ENCODE assay signal across 1 cellular context in genomic region chr14:89227490-89227834, GRCh38.
TF ChIP-seq lines count a peak whose summit lies in the region.

No MANE protein-coding gene starts in this region.

TF ChIP-seq in GM23338, 12 proteins besides CTCF, POLR2A, EP300 and RAD21 (continued from another document):
- TF ChIP-seq, protein P1, sequence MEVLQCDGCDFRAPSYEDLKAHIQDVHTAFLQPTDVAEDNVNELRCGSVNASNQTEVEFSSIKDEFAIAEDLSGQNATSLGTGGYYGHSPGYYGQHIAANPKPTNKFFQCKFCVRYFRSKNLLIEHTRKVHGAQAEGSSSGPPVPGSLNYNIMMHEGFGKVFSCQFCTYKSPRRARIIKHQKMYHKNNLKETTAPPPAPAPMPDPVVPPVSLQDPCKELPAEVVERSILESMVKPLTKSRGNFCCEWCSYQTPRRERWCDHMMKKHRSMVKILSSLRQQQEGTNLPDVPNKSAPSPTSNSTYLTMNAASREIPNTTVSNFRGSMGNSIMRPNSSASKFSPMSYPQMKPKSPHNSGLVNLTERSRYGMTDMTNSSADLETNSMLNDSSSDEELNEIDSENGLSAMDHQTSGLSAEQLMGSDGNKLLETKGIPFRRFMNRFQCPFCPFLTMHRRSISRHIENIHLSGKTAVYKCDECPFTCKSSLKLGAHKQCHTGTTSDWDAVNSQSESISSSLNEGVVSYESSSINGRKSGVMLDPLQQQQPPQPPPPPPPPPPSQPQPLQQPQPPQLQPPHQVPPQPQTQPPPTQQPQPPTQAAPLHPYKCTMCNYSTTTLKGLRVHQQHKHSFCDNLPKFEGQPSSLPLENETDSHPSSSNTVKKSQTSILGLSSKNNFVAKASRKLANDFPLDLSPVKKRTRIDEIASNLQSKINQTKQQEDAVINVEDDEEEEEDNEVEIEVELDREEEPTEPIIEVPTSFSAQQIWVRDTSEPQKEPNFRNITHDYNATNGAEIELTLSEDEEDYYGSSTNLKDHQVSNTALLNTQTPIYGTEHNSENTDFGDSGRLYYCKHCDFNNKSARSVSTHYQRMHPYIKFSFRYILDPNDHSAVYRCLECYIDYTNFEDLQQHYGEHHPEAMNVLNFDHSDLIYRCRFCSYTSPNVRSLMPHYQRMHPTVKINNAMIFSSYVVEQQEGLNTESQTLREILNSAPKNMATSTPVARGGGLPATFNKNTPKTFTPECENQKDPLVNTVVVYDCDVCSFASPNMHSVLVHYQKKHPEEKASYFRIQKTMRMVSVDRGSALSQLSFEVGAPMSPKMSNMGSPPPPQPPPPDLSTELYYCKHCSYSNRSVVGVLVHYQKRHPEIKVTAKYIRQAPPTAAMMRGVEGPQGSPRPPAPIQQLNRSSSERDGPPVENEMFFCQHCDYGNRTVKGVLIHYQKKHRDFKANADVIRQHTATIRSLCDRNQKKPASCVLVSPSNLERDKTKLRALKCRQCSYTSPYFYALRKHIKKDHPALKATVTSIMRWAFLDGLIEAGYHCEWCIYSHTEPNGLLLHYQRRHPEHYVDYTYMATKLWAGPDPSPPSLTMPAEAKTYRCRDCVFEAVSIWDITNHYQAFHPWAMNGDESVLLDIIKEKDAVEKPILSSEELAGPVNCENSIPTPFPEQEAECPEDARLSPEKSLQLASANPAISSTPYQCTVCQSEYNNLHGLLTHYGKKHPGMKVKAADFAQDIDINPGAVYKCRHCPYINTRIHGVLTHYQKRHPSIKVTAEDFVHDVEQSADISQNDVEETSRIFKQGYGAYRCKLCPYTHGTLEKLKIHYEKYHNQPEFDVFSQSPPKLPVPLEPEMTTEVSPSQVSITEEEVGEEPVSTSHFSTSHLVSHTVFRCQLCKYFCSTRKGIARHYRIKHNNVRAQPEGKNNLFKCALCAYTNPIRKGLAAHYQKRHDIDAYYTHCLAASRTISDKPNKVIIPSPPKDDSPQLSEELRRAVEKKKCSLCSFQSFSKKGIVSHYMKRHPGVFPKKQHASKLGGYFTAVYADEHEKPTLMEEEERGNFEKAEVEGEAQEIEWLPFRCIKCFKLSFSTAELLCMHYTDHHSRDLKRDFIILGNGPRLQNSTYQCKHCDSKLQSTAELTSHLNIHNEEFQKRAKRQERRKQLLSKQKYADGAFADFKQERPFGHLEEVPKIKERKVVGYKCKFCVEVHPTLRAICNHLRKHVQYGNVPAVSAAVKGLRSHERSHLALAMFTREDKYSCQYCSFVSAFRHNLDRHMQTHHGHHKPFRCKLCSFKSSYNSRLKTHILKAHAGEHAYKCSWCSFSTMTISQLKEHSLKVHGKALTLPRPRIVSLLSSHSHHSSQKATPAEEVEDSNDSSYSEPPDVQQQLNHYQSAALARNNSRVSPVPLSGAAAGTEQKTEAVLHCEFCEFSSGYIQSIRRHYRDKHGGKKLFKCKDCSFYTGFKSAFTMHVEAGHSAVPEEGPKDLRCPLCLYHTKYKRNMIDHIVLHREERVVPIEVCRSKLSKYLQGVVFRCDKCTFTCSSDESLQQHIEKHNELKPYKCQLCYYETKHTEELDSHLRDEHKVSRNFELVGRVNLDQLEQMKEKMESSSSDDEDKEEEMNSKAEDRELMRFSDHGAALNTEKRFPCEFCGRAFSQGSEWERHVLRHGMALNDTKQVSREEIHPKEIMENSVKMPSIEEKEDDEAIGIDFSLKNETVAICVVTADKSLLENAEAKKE (CRISPR knock-in tag; IDR thresholded peaks at IDR 0.05), result no peak
- TF ChIP-seq, protein P2, sequence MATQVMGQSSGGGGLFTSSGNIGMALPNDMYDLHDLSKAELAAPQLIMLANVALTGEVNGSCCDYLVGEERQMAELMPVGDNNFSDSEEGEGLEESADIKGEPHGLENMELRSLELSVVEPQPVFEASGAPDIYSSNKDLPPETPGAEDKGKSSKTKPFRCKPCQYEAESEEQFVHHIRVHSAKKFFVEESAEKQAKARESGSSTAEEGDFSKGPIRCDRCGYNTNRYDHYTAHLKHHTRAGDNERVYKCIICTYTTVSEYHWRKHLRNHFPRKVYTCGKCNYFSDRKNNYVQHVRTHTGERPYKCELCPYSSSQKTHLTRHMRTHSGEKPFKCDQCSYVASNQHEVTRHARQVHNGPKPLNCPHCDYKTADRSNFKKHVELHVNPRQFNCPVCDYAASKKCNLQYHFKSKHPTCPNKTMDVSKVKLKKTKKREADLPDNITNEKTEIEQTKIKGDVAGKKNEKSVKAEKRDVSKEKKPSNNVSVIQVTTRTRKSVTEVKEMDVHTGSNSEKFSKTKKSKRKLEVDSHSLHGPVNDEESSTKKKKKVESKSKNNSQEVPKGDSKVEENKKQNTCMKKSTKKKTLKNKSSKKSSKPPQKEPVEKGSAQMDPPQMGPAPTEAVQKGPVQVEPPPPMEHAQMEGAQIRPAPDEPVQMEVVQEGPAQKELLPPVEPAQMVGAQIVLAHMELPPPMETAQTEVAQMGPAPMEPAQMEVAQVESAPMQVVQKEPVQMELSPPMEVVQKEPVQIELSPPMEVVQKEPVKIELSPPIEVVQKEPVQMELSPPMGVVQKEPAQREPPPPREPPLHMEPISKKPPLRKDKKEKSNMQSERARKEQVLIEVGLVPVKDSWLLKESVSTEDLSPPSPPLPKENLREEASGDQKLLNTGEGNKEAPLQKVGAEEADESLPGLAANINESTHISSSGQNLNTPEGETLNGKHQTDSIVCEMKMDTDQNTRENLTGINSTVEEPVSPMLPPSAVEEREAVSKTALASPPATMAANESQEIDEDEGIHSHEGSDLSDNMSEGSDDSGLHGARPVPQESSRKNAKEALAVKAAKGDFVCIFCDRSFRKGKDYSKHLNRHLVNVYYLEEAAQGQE (IDR thresholded peaks at IDR 0.05; ENCODE audit: unreplicated experiment), result no peak
- TF ChIP-seq EZH2phosphoT487 (IDR thresholded peaks at IDR 0.05; ENCODE audit: unreplicated experiment), result no peak
- TF ChIP-seq ZNF331 (CRISPR knock-in tag; IDR thresholded peaks at IDR 0.05; ENCODE audit: low read depth), result no peak
- no peak for TF ChIP-seq NANOG (IDR thresholded peaks at IDR 0.05; ENCODE audit: borderline replicate concordance)
- no peak for TF ChIP-seq STAT1 (IDR thresholded peaks at IDR 0.05; ENCODE audit: unreplicated experiment)
- TF ChIP-seq ETS1 (IDR thresholded peaks at IDR 0.05), result no peak
- no peak for TF ChIP-seq JUNB (IDR thresholded peaks at IDR 0.05; ENCODE audit: unreplicated experiment)
